Comparison of ENCODE assay signal across 8 cellular contexts in the genomic region with DNA sequence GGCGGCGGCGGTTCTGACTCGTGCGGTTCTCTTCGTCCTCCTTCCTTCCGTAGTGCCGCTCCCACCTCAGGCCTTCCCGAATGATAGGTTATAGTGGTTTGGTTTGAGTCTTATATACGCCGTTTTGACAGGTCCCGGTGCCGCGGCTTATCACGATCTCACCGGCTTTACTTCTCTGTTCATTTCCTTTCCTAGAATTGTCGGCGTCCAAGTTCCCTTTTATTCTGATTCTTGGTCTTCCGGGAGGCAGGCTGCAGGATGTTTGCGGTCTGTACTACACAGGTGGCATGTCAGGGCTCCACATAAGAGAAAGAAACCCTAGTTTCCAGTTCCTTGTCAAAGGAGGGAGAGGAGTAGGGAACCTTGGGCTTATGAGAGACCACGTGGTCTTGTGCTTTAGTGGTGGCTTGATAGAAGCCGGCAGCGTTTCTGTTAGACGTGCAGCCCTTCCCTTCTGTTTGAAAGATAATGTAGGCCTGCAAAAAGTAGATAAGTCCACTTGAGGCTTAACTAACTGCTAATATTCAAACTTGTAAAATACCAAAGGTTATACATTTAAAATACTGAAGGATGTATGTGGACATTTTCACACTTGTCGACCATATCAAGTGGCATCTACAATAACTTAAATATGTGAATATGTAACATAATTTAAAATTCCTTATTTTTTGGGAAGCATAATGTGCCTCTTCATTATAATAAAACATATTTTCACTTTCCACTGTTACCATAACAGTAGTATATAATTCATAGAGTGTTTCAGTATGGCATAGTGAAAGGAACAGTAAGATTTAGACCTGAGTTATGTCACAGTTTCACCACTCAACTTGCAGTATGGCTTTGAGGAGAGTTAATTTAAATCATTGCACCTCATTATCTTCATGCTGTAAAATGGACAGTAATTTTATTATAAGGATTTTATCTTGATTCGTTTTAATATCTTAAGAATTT. TPM values are rescaled to one million over a fixed set of nuclear protein-coding genes. Genes with fewer than 3 reads are reported as not detected.
A peak's percentile ranks its signal among the peaks of the same experiment; 100 is the strongest.
DNase-seq lines count a peak whose midpoint lies in the region; ATAC-seq lines count a peak whose summit lies in the region.

No MANE protein-coding gene starts in this region.

- peak overlapping the region; percentile 89 for H3K9ac ChIP-seq in mucosa of stomach (ENCODE audit: low read length)

- peak; percentile 48 for ATAC-seq in GM18517 (IDR thresholded peaks at IDR 0.05; ENCODE audit: unreplicated experiment)
- ATAC-seq in HG03045 (IDR thresholded peaks at IDR 0.05; ENCODE audit: unreplicated experiment) = peak; percentile 41
- peak; percentile 50 for ATAC-seq in stimulated activated naive CD8-positive, alpha-beta T cell treated with anti-CD3 and anti-CD28 coated beads, Interleukin-15, amount 100 ng/mL, for 72 hours

- peak overlapping the region; percentile 99 to 100 for H3K27ac Mint-ChIP-seq in stimulated activated naive CD8-positive, alpha-beta T cell treated with anti-CD3 and anti-CD28 coated beads, Interleukin-15, amount 100 ng/mL, for 72 hours

- H3K27me3 ChIP-seq in ACC112 (ENCODE audit: insufficient read depth, low read length) (no peaks in the 10 kb centered on the region), esophagus (ENCODE audit: control insufficient read depth in 1 of 2, insufficient read depth in 2 of 2, low read length in 2 of 2) (no peaks in the 10 kb centered on the region), mucosa of stomach (ENCODE audit: control insufficient read depth, insufficient read depth, low read length) (no peaks in the 10 kb centered on the region)

- no peaks in the 10 kb centered on the region for H3K9me3 Mint-ChIP-seq in stimulated activated naive CD8-positive, alpha-beta T cell treated with anti-CD3 and anti-CD28 coated beads, Interleukin-15, amount 100 ng/mL, for 72 hours

- peaks cover 63% of the 10 kb centered on the region for H3K4me1 Mint-ChIP-seq in stimulated activated naive CD8-positive, alpha-beta T cell treated with anti-CD3 and anti-CD28 coated beads, Interleukin-15, amount 100 ng/mL, for 72 hours

- H3K79me2 ChIP-seq in ACC112 (ENCODE audit: control insufficient read depth, insufficient read depth, low read length, unreplicated experiment) = peaks cover 58% of the 10 kb centered on the region

- peak overlapping the region; percentile 91 for H3K4me3 ChIP-seq in ACC112 (ENCODE audit: low read depth, low read length)
- peak overlapping the region; percentile 82 to 99 for H3K4me3 ChIP-seq in esophagus (ENCODE audit: low read depth in 1 of 2, low read length in 2 of 2)
- peak overlapping the region; percentile 98 for H3K4me3 ChIP-seq in mucosa of stomach (ENCODE audit: low read length)

- no peaks in the 10 kb centered on the region for H3K9me3 ChIP-seq in esophagus (ENCODE audit: control insufficient read depth in 2 of 2, insufficient read depth in 1 of 2, low read depth in 1 of 2, low read length in 1 of 2)
- no peaks in the 10 kb centered on the region for H3K9me3 ChIP-seq in mucosa of stomach (ENCODE audit: control insufficient read depth, low read length)

- no peaks in the 10 kb centered on the region for H3K36me3 ChIP-seq in ACC112 (ENCODE audit: insufficient read depth, low read length)
- H3K36me3 ChIP-seq in esophagus (ENCODE audit: control insufficient read depth in 2 of 2, insufficient read depth in 2 of 2, low read length in 1 of 2) = no peaks in the 10 kb centered on the region
- H3K36me3 ChIP-seq in mucosa of stomach (ENCODE audit: control insufficient read depth, insufficient read depth, low read length) = no peaks in the 10 kb centered on the region

- H2AFZ ChIP-seq in ACC112 (ENCODE audit: low read length, unreplicated experiment) = peak overlapping the region; percentile 91

- H3K27ac ChIP-seq in ACC112 (ENCODE audit: low read depth, low read length) = peak overlapping the region; percentile 82
- peak overlapping the region; percentile 93 to 94 for H3K27ac ChIP-seq in esophagus (ENCODE audit: low read depth in 2 of 2, low read length in 1 of 2)

- DNase-seq in NCI-H748 (lab: John Stamatoyannopoulos, UW; ENCODE audit: unreplicated experiment) = peak; percentile 64
- DNase-seq in activated T-cell treated with anti-CD3 and anti-CD28 coated beads for 24 hours (ENCODE audit: low read depth) = peak; percentile 18
- peak in 1 of 2 donors; percentile 72 for DNase-seq in stimulated activated naive CD8-positive, alpha-beta T cell treated with anti-CD3 and anti-CD28 coated beads, Interleukin-15, amount 100 ng/mL, for 72 hours

- 2 to 3% methylated on average over 26 of the region's 26 CpGs for WGBS in esophagus, 2 donors

- H3K4me1 ChIP-seq in ACC112 (ENCODE audit: control insufficient read depth, insufficient read depth, low read length, unreplicated experiment) = peaks cover 43% of the 10 kb centered on the region
- H3K4me1 ChIP-seq in esophagus (ENCODE audit: control insufficient read depth in 2 of 2, insufficient read depth in 2 of 2, low read length in 1 of 2) = peaks cover 0 to 3% of the 10 kb centered on the region in 2 donors
- peaks cover 4% of the 10 kb centered on the region for H3K4me1 ChIP-seq in mucosa of stomach (ENCODE audit: control insufficient read depth, insufficient read depth, low read length)

- H3K4me3 Mint-ChIP-seq in stimulated activated naive CD8-positive, alpha-beta T cell treated with anti-CD3 and anti-CD28 coated beads, Interleukin-15, amount 100 ng/mL, for 72 hours = peak overlapping the region; percentile 92 to 96

- no peaks in the 10 kb centered on the region for H3K27me3 Mint-ChIP-seq in stimulated activated naive CD8-positive, alpha-beta T cell treated with anti-CD3 and anti-CD28 coated beads, Interleukin-15, amount 100 ng/mL, for 72 hours

RNA-seq across cellular contexts. Expression of gene USP15, which starts 0.8 kb away (rescaled TPM):
- polyA plus RNA-seq in esophagus = 10 to 100 TPM; 33.9 to 64.6 TPM
